In the genomic region with DNA sequence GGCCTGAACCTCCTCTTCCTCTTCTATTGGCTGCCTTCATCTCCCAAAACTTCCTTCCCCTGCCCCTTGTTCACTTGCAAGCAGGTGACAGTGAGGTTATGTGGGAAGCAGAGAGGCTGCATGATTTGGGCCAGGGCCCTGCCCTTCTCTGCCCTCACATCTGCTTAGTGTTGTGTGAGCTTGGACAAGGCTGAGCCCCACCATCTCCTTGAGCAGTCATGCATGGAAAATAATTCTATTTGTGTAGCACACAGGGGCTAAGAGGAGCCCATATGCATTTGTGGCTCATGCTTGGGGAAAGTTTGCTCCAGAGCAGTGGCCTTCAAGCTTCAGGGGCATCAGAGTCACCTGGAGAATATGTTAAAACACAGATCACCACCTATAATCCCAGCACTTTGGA, we compare ENCODE assay signal across 18 cellular contexts. TPM values are rescaled to one million over a fixed set of nuclear protein-coding genes. Genes with fewer than 3 reads are reported as not detected.
DNase-seq lines count a peak whose midpoint lies in the region; ATAC-seq lines count a peak whose summit lies in the region.
"Had no signal": no experiment of that assay in that cellular context is flagged by ENCODE, and none has a peak within 500 bp of the region (broad histone marks: within the 10 kb centered on the region; RNA-seq: fewer than 3 reads in every experiment).

No MANE protein-coding gene starts in this region.

- no peaks in the 10 kb centered on the region for H3K36me3 Mint-ChIP-seq in T-helper 17 cell (ENCODE audit: low read depth)
- H3K36me3 Mint-ChIP-seq in stimulated activated naive B cell treated with anti-CD40 and anti-IgM and Interleukin-4, amounts not matched to agents 10 μg/mL and 1 μg/mL and 100 μg/mL, for 72 hours, result no peaks in the 10 kb centered on the region
- H3K36me3 Mint-ChIP-seq: CD8-positive, alpha-beta T cell had no signal

- intact Hi-C loops in right cardiac atrium (cut with DNase I) (no loop called here), cardiac septum (cut with DNase I) (no loop called here)

- peaks cover 5% of the 10 kb centered on the region for H3K27me3 Mint-ChIP-seq in T-helper 17 cell
- no peaks in the 10 kb centered on the region for H3K27me3 Mint-ChIP-seq in stimulated activated naive B cell treated with anti-CD40 and anti-IgM and Interleukin-4, amounts not matched to agents 10 μg/mL and 1 μg/mL and 100 μg/mL, for 72 hours

- ATAC-seq in right cardiac atrium, result no peak
- ATAC-seq in T-helper 17 cell, result no peak
- ATAC-seq in stimulated activated naive B cell treated with anti-CD40 and anti-IgM and Interleukin-4, amounts not matched to agents 10 μg/mL and 1 μg/mL and 100 μg/mL, for 72 hours (replicated peaks), result peak; percentile 31 to 38
- ATAC-seq: A549; CD8-positive, alpha-beta T cell; K562 had no signal

- H3K27ac Mint-ChIP-seq in T-helper 17 cell, result peak overlapping the region; percentile 57
- H3K27ac Mint-ChIP-seq in stimulated activated naive B cell treated with anti-CD40 and anti-IgM and Interleukin-4, amounts not matched to agents 10 μg/mL and 1 μg/mL and 100 μg/mL, for 72 hours, result no peak overlapping the region
- H3K27ac Mint-ChIP-seq: CD8-positive, alpha-beta T cell had no signal

- no peaks in the 10 kb centered on the region for H3K36me3 ChIP-seq in HAP-1 (replicated peaks)

- no peaks in the 10 kb centered on the region for H3K9me3 Mint-ChIP-seq in stimulated activated naive B cell treated with anti-CD40 and anti-IgM and Interleukin-4, amounts not matched to agents 10 μg/mL and 1 μg/mL and 100 μg/mL, for 72 hours
- H3K9me3 Mint-ChIP-seq: CD8-positive, alpha-beta T cell had no signal

- H3K4me1 ChIP-seq in right cardiac atrium (ENCODE audit: control insufficient read depth, insufficient read depth, low read length), result peaks cover 6% of the 10 kb centered on the region
- H3K4me1 ChIP-seq in HAP-1, result no peaks in the 10 kb centered on the region
- H3K4me1 ChIP-seq: A549 had no signal

- H3K27ac ChIP-seq in right cardiac atrium (ENCODE audit: low read length), result no peak overlapping the region
- H3K27ac ChIP-seq: 22Rv1, A549 had no signal

- DNase-seq in right cardiac atrium, result peak in 2 of 3 donors; percentile 2 to 13
- no peak for DNase-seq in cardiac septum (ENCODE audit: low spot score)
- peak; percentile 35 for DNase-seq in NAMALWA (ENCODE audit: low spot score)
- DNase-seq in T-helper 17 cell, result no peak
- no peak for DNase-seq in stimulated activated naive B cell treated with anti-CD40 and anti-IgM and Interleukin-4, amounts not matched to agents 10 μg/mL and 1 μg/mL and 100 μg/mL, for 72 hours
- DNase-seq in stimulated activated naive CD4-positive, alpha-beta T cell treated with Interleukin-2 at 50 U/mL for 16 hours (lab: John Stamatoyannopoulos, UW), result no peak
- no peak for DNase-seq in stimulated activated CD8-positive, alpha-beta memory T cell treated with anti-CD3 and anti-CD28 coated beads, Interleukin-4, amount 100 ng/mL, for 48 hours
- no peak for DNase-seq in HAP-1 (ENCODE audit: low spot score in 2 of 2)
- DNase-seq: AML-193; Calu3; CD8-positive, alpha-beta T cell; DMS53; DND-41; HCEC 1CT; IMR-90 had no signal

- no peak overlapping the region for H3K4me3 ChIP-seq in right cardiac atrium (ENCODE audit: low read length)
- no peak overlapping the region for H3K4me3 ChIP-seq in HAP-1
- H3K4me3 ChIP-seq: A549, K562 had no signal

- in situ Hi-C loops in HAP-1 (cut with MboI; ENCODE audit: low sequenced_read_pairs), result no loop called here

- H3K4me3 Mint-ChIP-seq in T-helper 17 cell, result no peak overlapping the region
- no peak overlapping the region for H3K4me3 Mint-ChIP-seq in stimulated activated naive B cell treated with anti-CD40 and anti-IgM and Interleukin-4, amounts not matched to agents 10 μg/mL and 1 μg/mL and 100 μg/mL, for 72 hours
- H3K4me3 Mint-ChIP-seq: CD8-positive, alpha-beta T cell had no signal

- H3K4me1 Mint-ChIP-seq in T-helper 17 cell, result peaks cover 6% of the 10 kb centered on the region
- peaks cover 0 to 7% of the 10 kb centered on the region in 2 donors for H3K4me1 Mint-ChIP-seq in stimulated activated naive B cell treated with anti-CD40 and anti-IgM and Interleukin-4, amounts not matched to agents 10 μg/mL and 1 μg/mL and 100 μg/mL, for 72 hours

- H3K9me3 ChIP-seq in right cardiac atrium (ENCODE audit: control insufficient read depth, low read length) (no peaks in the 10 kb centered on the region), T-helper 17 cell (ENCODE audit: control insufficient read depth, low read length, poor library complexity, severe bottlenecking) (no peaks in the 10 kb centered on the region), HAP-1 (no peaks in the 10 kb centered on the region)
- H3K9me3 ChIP-seq: A549 had no signal

- no peaks in the 10 kb centered on the region for H3K27me3 ChIP-seq in right cardiac atrium (ENCODE audit: control insufficient read depth, insufficient read depth)
- no peaks in the 10 kb centered on the region for H3K27me3 ChIP-seq in HAP-1 (ENCODE audit: low read depth)

RNA-seq across cellular contexts. Expression of gene AQP1, which starts 26.8 kb away (rescaled TPM):
- total RNA-seq in right cardiac atrium (100 to 1,000 TPM; 187 to 254 (median 222) TPM), cardiac septum (155 TPM), T-helper 17 cell (under 1 TPM; 0.35 to 0.83 TPM)
- polyA plus RNA-seq in right cardiac atrium, result 216 TPM

Comparison
In these comparisons a context has a peak if more than half of its experiments do, and no peak if none do; other contexts are left out.
1. DNase-seq: peak in right cardiac atrium (2 of 3) and NAMALWA (single experiment); none in cardiac septum (single experiment), T-helper 17 cell (0 of 3), stimulated activated naive B cell treated with anti-CD40 and anti-IgM and Interleukin-4, amounts not matched to agents 10 μg/mL and 1 μg/mL and 100 μg/mL, for 72 hours (single experiment), stimulated activated naive CD4-positive, alpha-beta T cell treated with Interleukin-2 at 50 U/mL for 16 hours (single experiment), stimulated activated CD8-positive, alpha-beta memory T cell treated with anti-CD3 and anti-CD28 coated beads, Interleukin-4, amount 100 ng/mL, for 48 hours (single experiment) and HAP-1 (0 of 2).
2. ATAC-seq: peak in stimulated activated naive B cell treated with anti-CD40 and anti-IgM and Interleukin-4, amounts not matched to agents 10 μg/mL and 1 μg/mL and 100 μg/mL, for 72 hours (2 of 2); none in right cardiac atrium (0 of 2) and T-helper 17 cell (single experiment).
3. RNA of gene AQP1, which starts 26.8 kb away (total RNA-seq): 187 to 254 TPM in right cardiac atrium and 155 TPM in cardiac septum (single experiment); 0.35 to 0.83 TPM in T-helper 17 cell; every median in the first group is over 10 times any median in the second.